ENCODE assay signal across 23 cellular contexts in genomic region chr16:79158337-79158736, GRCh38.
"Had no signal": no experiment of that assay in that cellular context is flagged by ENCODE, and none has a peak within 500 bp of the region (broad histone marks: within the 10 kb centered on the region; RNA-seq: fewer than 3 reads in every experiment).

No MANE protein-coding gene starts in this region.

- H3K4me2 ChIP-seq: PC-9 had no signal

- H3K4me1 ChIP-seq: breast epithelium had no signal

- H3K9me3 ChIP-seq: breast epithelium had no signal

- H3K4me3 ChIP-seq: breast epithelium, PC-9 had no signal

- H3K27me3 ChIP-seq: breast epithelium had no signal

- H3K27ac ChIP-seq: breast epithelium, PC-9, WERI-Rb-1 had no signal

- H2AFZ ChIP-seq: PC-9 had no signal

- H3K36me3 ChIP-seq: breast epithelium, WERI-Rb-1 had no signal

- DNase-seq: activated CD4-positive, alpha-beta T cell treated with anti-CD3 and anti-CD28 coated beads for 4 hours; activated CD8-positive, alpha-beta T cell treated with anti-CD3 and anti-CD28 coated beads, Interleukin-2, amount 10 ng/mL, durations not matched to agents 7 days and 5 days; activated effector memory CD4-positive, alpha-beta T cell treated with Interleukin-2 at 50 U/mL for 16 hours; activated naive CD4-positive, alpha-beta T cell; activated T-cell treated with anti-CD3 and anti-CD28 coated beads, Interleukin-2, amount 50 U/mL, for 24 hours; aorta; caudate nucleus; KBM-7; NCI-H1048; NCI-H1417 treated with DMSO at 0.1 percent for 48 hours; NCI-H1694; NCI-H2029; NCI-H2107; NCI-H2171 treated with DMSO at 0.1 percent for 48 hours; NCI-H226; NCI-H526; PC-9; SHP77 treated with DMSO at 0.1 percent for 48 hours; T-cell; T-helper 2 cell; T1000; WERI-Rb-1 had no signal
